Comparison of ENCODE assay signal across 1 cellular context in genomic region chr1:23570001-23570691, GRCh38.
A peak's percentile ranks its signal among the peaks of the same experiment; 100 is the strongest.
TF ChIP-seq lines count a peak whose summit lies in the region.

No MANE protein-coding gene starts in this region.

TF ChIP-seq in K562, 482 proteins besides CTCF, POLR2A, EP300 and RAD21 (continued from another document):
- TF ChIP-seq ZHX1 (conservative IDR thresholded peaks at IDR 0.05; ENCODE audit: low read length) (no peak), C11orf30 (IDR thresholded peaks at IDR 0.05; ENCODE audit: low read depth) (peak; percentile 82), NCOA2 (IDR thresholded peaks at IDR 0.05; ENCODE audit: partially characterized antibody in 2 of 2) (no peak), ZNF311 (CRISPR knock-in tag; IDR thresholded peaks at IDR 0.05) (no peak), KAT2B (IDR thresholded peaks at IDR 0.05; ENCODE audit: low read depth, low read length) (no peak), CC2D1A (IDR thresholded peaks at IDR 0.05) (no peak), SMARCA4 (IDR thresholded peaks at IDR 0.05) (no peak), ZNF12 (CRISPR knock-in tag; IDR thresholded peaks at IDR 0.05) (no peak), CBX5 (IDR thresholded peaks at IDR 0.05; ENCODE audit: borderline replicate concordance, low read depth) (no peak), TAF9B (IDR thresholded peaks at IDR 0.05; ENCODE audit: partially characterized antibody) (no peak)
